In the genomic region with DNA sequence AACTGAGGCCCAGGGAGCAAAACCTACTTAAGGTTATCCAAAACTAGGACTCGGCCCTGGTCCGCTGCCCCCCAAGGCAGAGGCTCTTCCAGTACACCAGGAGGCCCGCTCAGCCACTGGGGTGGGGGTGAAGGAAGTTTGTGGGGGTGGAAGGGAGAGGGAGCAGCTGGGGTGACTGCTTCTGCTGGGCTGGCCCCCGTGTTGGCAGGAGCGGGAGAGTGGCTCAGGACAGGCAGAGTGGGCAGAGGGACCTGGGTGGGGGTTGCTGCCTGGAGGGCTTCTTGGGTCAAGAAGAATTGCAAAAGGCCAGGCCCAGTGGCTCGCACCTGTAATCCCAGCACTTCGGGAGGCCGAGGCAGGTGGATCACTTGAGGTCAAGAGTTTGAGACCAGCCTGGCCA, we compare ENCODE assay signal across 27 cellular contexts.
"Had no signal": no experiment of that assay in that cellular context is flagged by ENCODE, and none has a peak within 500 bp of the region (broad histone marks: within the 10 kb centered on the region; RNA-seq: fewer than 3 reads in every experiment).

No MANE protein-coding gene starts in this region.

- DNase-seq: cortex of kidney; dorsolateral prefrontal cortex; effector CD4-positive, alpha-beta T cell; hypothalamus; immature natural killer cell; islet precursor cell; left ventricle myocardium superior; mucosa of descending colon; naive B cell; occipital lobe; ovary; psoas muscle; right lobe of liver; stimulated activated CD4-positive, alpha-beta T cell treated with anti-CD3 and anti-CD28 coated beads, Interleukin-12 subunit alpha, Interleukin-12 subunit beta, amount 100 ng/mL, for 4 hours; stimulated activated CD4-positive, alpha-beta T cell treated with anti-CD3 and anti-CD28 coated beads, Interleukin-2, amount 100 ng/mL, for 24 hours; stimulated activated CD4-positive, alpha-beta T cell treated with anti-CD3 and anti-CD28 coated beads, Interleukin-4, amount 100 ng/mL, for 4 hours; stimulated activated naive CD4-positive, alpha-beta T cell; stimulated activated naive CD8-positive, alpha-beta T cell treated with anti-CD3 and anti-CD28 coated beads, Interleukin-15, amount 100 ng/mL, for 72 hours; transverse colon; upper lobe of right lung; uterus had no signal

- H3K4me3 ChIP-seq: dorsolateral prefrontal cortex, lung, mucosa of descending colon, ovary, psoas muscle, right lobe of liver, smooth muscle cell, suprapubic skin, transverse colon, upper lobe of right lung, uterus had no signal

- H3K36me3 Mint-ChIP-seq: memory B cell, naive B cell had no signal

- H3K9me3 Mint-ChIP-seq: immature natural killer cell; memory B cell; mesothelial cell of epicardium; naive B cell; nephron; stimulated activated naive CD8-positive, alpha-beta T cell treated with anti-CD3 and anti-CD28 coated beads, Interleukin-15, amount 100 ng/mL, for 72 hours had no signal

- ATAC-seq: left ventricle myocardium superior; mucosa of descending colon; psoas muscle; right lobe of liver; stimulated activated naive CD8-positive, alpha-beta T cell treated with anti-CD3 and anti-CD28 coated beads, Interleukin-15, amount 100 ng/mL, for 72 hours; upper lobe of right lung had no signal

- H3K27me3 ChIP-seq: dorsolateral prefrontal cortex, ovary, right lobe of liver, suprapubic skin, transverse colon, upper lobe of right lung, uterus had no signal

- H3K9me3 ChIP-seq: mucosa of descending colon, ovary, psoas muscle, right lobe of liver, suprapubic skin, transverse colon, upper lobe of right lung, uterus had no signal

- H3K36me3 ChIP-seq: ovary, right lobe of liver, transverse colon, upper lobe of right lung, uterus had no signal

- H3K27ac Mint-ChIP-seq: immature natural killer cell, memory B cell, mesothelial cell of epicardium, nephron had no signal

- H3K27ac ChIP-seq: dorsolateral prefrontal cortex, ovary, psoas muscle, right lobe of liver, suprapubic skin, transverse colon, upper lobe of right lung, uterus had no signal

- H3K4me3 Mint-ChIP-seq: immature natural killer cell; memory B cell; mesothelial cell of epicardium; nephron; stimulated activated naive CD8-positive, alpha-beta T cell treated with anti-CD3 and anti-CD28 coated beads, Interleukin-15, amount 100 ng/mL, for 72 hours had no signal

- H3K4me1 Mint-ChIP-seq: immature natural killer cell, mesothelial cell of epicardium, nephron had no signal

- H3K4me1 ChIP-seq: psoas muscle, right lobe of liver, suprapubic skin, transverse colon, upper lobe of right lung, uterus had no signal

- H3K27me3 Mint-ChIP-seq: memory B cell; naive B cell; stimulated activated naive CD8-positive, alpha-beta T cell treated with anti-CD3 and anti-CD28 coated beads, Interleukin-15, amount 100 ng/mL, for 72 hours had no signal
